Comparison of ENCODE assay signal across 10 cellular contexts in genomic region chr4:87843936-87844335, GRCh38. TPM values are rescaled to one million over a fixed set of nuclear protein-coding genes. Genes with fewer than 3 reads are reported as not detected.
DNase-seq lines count a peak whose midpoint lies in the region; ATAC-seq and TF ChIP-seq lines count a peak whose summit lies in the region.
"Had no signal": no experiment of that assay in that cellular context is flagged by ENCODE, and none has a peak within 500 bp of the region (broad histone marks: within the 10 kb centered on the region; RNA-seq: fewer than 3 reads in every experiment).

No MANE protein-coding gene starts in this region.

- H3K27ac ChIP-seq in cardiac muscle cell: no peak overlapping the region

- peaks cover 6% of the 10 kb centered on the region for H3K4me1 ChIP-seq in cardiac muscle cell (ENCODE audit: low read depth)

- in situ Hi-C loops in KBM-7 (cut with MboI; ENCODE audit: low pct_unique_long_range_greater_than_20kb, low sequenced_read_pairs): loop anchor here (25.0 kb wide), 3 partner anchors 157 to 582 kb away; no protein-coding TSS in a partner anchor

- H3K9me3 ChIP-seq in T-helper 17 cell (ENCODE audit: control insufficient read depth, low read length, poor library complexity, severe bottlenecking): no peaks in the 10 kb centered on the region
- no peaks in the 10 kb centered on the region for H3K9me3 ChIP-seq in cardiac muscle cell (ENCODE audit: low read depth)

- peak; percentile 47 for ATAC-seq in T-helper 17 cell
- no peak for ATAC-seq in HG03469 (IDR thresholded peaks at IDR 0.05; ENCODE audit: unreplicated experiment)

- H3K27ac Mint-ChIP-seq in T-helper 17 cell: no peak overlapping the region
- H3K27ac Mint-ChIP-seq: IgD-negative memory B cell had no signal

- no peaks in the 10 kb centered on the region for H3K36me3 ChIP-seq in cardiac muscle cell

- no peaks in the 10 kb centered on the region for H3K36me3 Mint-ChIP-seq in T-helper 17 cell (ENCODE audit: low read depth)
- H3K36me3 Mint-ChIP-seq: IgD-negative memory B cell had no signal

- peaks cover 2% of the 10 kb centered on the region for H3K4me1 Mint-ChIP-seq in T-helper 17 cell

- DNase-seq in KBM-7: peak; percentile 70
- no peak for DNase-seq in T-helper 17 cell
- DNase-seq in cardiac muscle cell (ENCODE audit: low read depth in 1 of 2, low spot score in 1 of 2): peak; percentile 47 to 75
- peak; percentile 93 for DNase-seq in stromal cell of bone marrow (ENCODE audit: low read depth)
- DNase-seq in stimulated activated CD4-positive, alpha-beta T cell treated with anti-CD3 and anti-CD28 coated beads, Interleukin-2, amount 100 ng/mL, for 24 hours: no peak
- no peak for DNase-seq in activated CD8-positive, alpha-beta memory T cell treated with anti-CD3 and anti-CD28 coated beads, Interleukin-2, amount 50 U/mL, for 4 hours

- no peaks in the 10 kb centered on the region for H3K27me3 ChIP-seq in cardiac muscle cell

- H3K27me3 Mint-ChIP-seq in T-helper 17 cell: peaks cover 79% of the 10 kb centered on the region

- H3K4me3 ChIP-seq in cardiac muscle cell: no peak overlapping the region

- TF ChIP-seq CTCF in cardiac muscle cell (IDR thresholded peaks at IDR 0.05; ENCODE audit: low read depth, low read length): no peak

- no peak overlapping the region for H3K4me3 Mint-ChIP-seq in T-helper 17 cell
- H3K4me3 Mint-ChIP-seq: IgD-negative memory B cell had no signal

RNA-seq across cellular contexts. Expression of gene MEPE, which starts 11.2 kb away (rescaled TPM):
- not detected for total RNA-seq in T-helper 17 cell
- total RNA-seq in cardiac muscle cell: not detected in 2 replicates
- polyA plus RNA-seq in cardiac muscle cell: not detected in 2 replicates
- total RNA-seq: T-helper 2 cell treated with Interferon-gamma antibody and Interleukin-4, amounts not matched to agents 100 ng/mL and 5 ng/mL, for 36 hours had no signal
- polyA plus RNA-seq: IgD-negative memory B cell, neural cell had no signal

RNA-seq across cellular contexts. Expression of gene IBSP, which starts 44.6 kb away (rescaled TPM):
- total RNA-seq in T-helper 17 cell (not detected), cardiac muscle cell (not detected in 2 replicates)
- not detected in 2 replicates for polyA plus RNA-seq in cardiac muscle cell
- total RNA-seq: T-helper 2 cell treated with Interferon-gamma antibody and Interleukin-4, amounts not matched to agents 100 ng/mL and 5 ng/mL, for 36 hours had no signal
- polyA plus RNA-seq: IgD-negative memory B cell, neural cell had no signal

Comparison
In these comparisons a context has a peak if more than half of its experiments do, and no peak if none do; other contexts are left out.
1. DNase-seq: peak in KBM-7 (single experiment), cardiac muscle cell (2 of 2) and stromal cell of bone marrow (single experiment); none in T-helper 17 cell (0 of 3), stimulated activated CD4-positive, alpha-beta T cell treated with anti-CD3 and anti-CD28 coated beads, Interleukin-2, amount 100 ng/mL, for 24 hours (0 of 2) and activated CD8-positive, alpha-beta memory T cell treated with anti-CD3 and anti-CD28 coated beads, Interleukin-2, amount 50 U/mL, for 4 hours (single experiment).